Comparison of ENCODE assay signal across 18 cellular contexts in the genomic region with DNA sequence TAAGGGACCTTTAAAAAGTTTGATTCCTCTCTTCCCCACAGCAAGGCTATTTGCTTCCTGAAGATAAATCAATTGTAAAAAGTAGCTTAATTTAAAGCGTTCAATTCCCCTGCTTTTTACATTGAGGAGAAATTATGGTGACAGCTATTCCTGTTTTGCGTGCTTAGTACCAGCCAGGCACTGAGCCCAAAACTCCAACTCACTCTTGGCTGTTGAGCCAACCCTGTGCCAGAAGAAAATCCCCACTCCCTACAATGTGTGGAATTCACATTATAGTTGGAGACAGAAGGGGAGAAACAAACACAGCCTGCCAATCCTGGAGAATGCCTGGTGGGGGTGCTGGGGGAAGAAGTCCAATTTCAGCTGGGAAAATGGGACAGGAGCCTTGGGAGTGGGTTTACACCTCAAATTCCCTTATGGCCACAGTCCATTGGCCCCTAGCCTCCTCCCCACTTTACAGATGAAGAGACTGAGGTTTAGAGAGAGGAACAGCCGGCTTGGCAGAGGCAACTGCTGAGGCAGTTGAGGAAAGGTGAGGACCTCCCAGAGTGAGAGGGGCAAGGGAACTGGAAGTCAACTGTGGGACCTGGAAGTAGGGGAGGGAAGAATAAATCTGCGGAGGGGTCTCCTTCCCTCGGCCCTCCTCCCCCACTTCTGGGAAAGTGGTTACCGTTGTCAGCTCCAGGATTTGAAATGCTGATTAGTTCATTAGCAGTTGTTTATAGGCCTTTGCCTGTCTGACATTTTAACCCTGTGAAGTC. TPM values are rescaled to one million over a fixed set of nuclear protein-coding genes. Genes with fewer than 3 reads are reported as not detected.
A peak's percentile ranks its signal among the peaks of the same experiment; 100 is the strongest.
DNase-seq lines count a peak whose midpoint lies in the region; ATAC-seq, FAIRE-seq and TF ChIP-seq lines count a peak whose summit lies in the region.
"Had no signal": no experiment of that assay in that cellular context is flagged by ENCODE, and none has a peak within 500 bp of the region (broad histone marks: within the 10 kb centered on the region; RNA-seq: fewer than 3 reads in every experiment).

No MANE protein-coding gene starts in this region.

- TF ChIP-seq CTCF in Panc1 (IDR thresholded peaks at IDR 0.05) (no peak), fibroblast of pulmonary artery (IDR thresholded peaks at IDR 0.05; ENCODE audit: low read length, missing control alignments) (no peak), parathyroid adenoma (IDR thresholded peaks at IDR 0.05) (no peak)

- CTCF ChIA-PET in Panc1 (lab: Charles Lee): no interaction called here

- H3K79me2 ChIP-seq in parathyroid adenoma: peaks cover 75% of the 10 kb centered on the region

- 0 out of 2 replicates have a peak overlapping the region, but pooled peaks have one; percentile 12 for H3K27ac ChIP-seq in Panc1 (ENCODE audit: low read length)
- peak overlapping the region; percentile 87 for H3K27ac ChIP-seq in parathyroid adenoma
- H3K27ac ChIP-seq: C4-2B had no signal

- no peaks in the 10 kb centered on the region for H3K9me3 ChIP-seq in Panc1 (ENCODE audit: control insufficient read depth, insufficient read depth, low read depth, low read length)
- no peaks in the 10 kb centered on the region for H3K9me3 ChIP-seq in parathyroid adenoma (ENCODE audit: control insufficient read depth, low read length)
- H3K9me3 ChIP-seq: HAP-1 had no signal

- no peak; the same call in 1 of the 2 replicates for ATAC-seq in Panc1
- ATAC-seq in HG03196 (IDR thresholded peaks at IDR 0.05; ENCODE audit: unreplicated experiment): no peak

- no peak overlapping the region for H2AFZ ChIP-seq in parathyroid adenoma

- no TSS peak for BruUV-seq in Panc1 (replicated peaks; lab: Mats Ljungman, UMichigan)

- H3K4me3 ChIP-seq in Panc1 (ENCODE audit: low read depth in 2 of 2, low read length in 2 of 2) (no peak overlapping the region), fibroblast of pulmonary artery (replicated peaks; ENCODE audit: low read depth, low read length) (no peak overlapping the region), parathyroid adenoma (ENCODE audit: low read depth, low read length) (no peak overlapping the region)
- H3K4me3 ChIP-seq: HAP-1 had no signal

- H3K36me3 ChIP-seq in Panc1 (ENCODE audit: control insufficient read depth, insufficient read depth, low read length): no peaks in the 10 kb centered on the region
- no peaks in the 10 kb centered on the region for H3K36me3 ChIP-seq in parathyroid adenoma (ENCODE audit: control insufficient read depth, insufficient read depth, low read length)
- H3K36me3 ChIP-seq: HAP-1 had no signal

- in situ Hi-C loops in Panc1 (cut with HindIII; ENCODE audit: low pct_unique_long_range_greater_than_20kb, low sequenced_read_pairs): no loop called here

- POLR2A ChIA-PET in Panc1 (lab: Charles Lee): interaction anchor here (0.5 kb wide), 1 partner anchor 108 kb away, joined by 3 read pairs; no protein-coding TSS in a partner anchor

- FAIRE-seq in urothelium cell line (lab: Jason Lieb, UNC): no peak

- H3K27me3 ChIP-seq in Panc1 (ENCODE audit: control insufficient read depth, insufficient read depth, low read length) (no peaks in the 10 kb centered on the region), parathyroid adenoma (ENCODE audit: control insufficient read depth, insufficient read depth, low read length) (no peaks in the 10 kb centered on the region)

- intact Hi-C loops in Panc1 (cut with micrococcal nuclease; ENCODE audit: unreplicated experiment): no loop called here

- DNase-seq in EH (ENCODE audit: low read depth) (peak; percentile 47), Panc1 (ENCODE audit: low read depth, low spot score) (no peak), fibroblast of pulmonary artery (ENCODE audit: low read depth) (peak; percentile 15), urothelium cell line (ENCODE audit: low spot score) (no peak), DMS153 (lab: John Stamatoyannopoulos, UW) (no peak)
- no peak for DNase-seq in stimulated activated CD4-positive, alpha-beta T cell treated with anti-CD3 and anti-CD28 coated beads, Interleukin-4, amount 100 ng/mL, for 4 hours
- DNase-seq: activated CD4-positive, alpha-beta T cell treated with anti-CD3 and anti-CD28 coated beads for 4 hours; activated effector memory CD4-positive, alpha-beta T cell treated with Interleukin-2 at 50 U/mL for 16 hours; cerebellar nuclear complex; foreskin fibroblast; NCI-H2081; T-helper 1 cell had no signal

- peak overlapping the region; percentile 18 for H3K4me2 ChIP-seq in parathyroid adenoma (ENCODE audit: low read length)

- H3K4me1 ChIP-seq in Panc1 (ENCODE audit: control insufficient read depth, insufficient read depth, low read length) (peaks cover 10% of the 10 kb centered on the region), parathyroid adenoma (peaks cover 46% of the 10 kb centered on the region)

- H3K9ac ChIP-seq in parathyroid adenoma: no peak overlapping the region

RNA-seq across cellular contexts. Expression of gene CDH1, which starts 26.1 kb away (rescaled TPM):
- total RNA-seq in Panc1 (2021; ENCODE audit: unreplicated experiment): 65.8 TPM
- 9.5 TPM for polyA plus RNA-seq in Panc1 (2012; ENCODE audit: insufficient read length)
- total RNA-seq: OCI-LY7 had no signal
- polyA plus RNA-seq: IgD-negative memory B cell had no signal

Comparison
In these comparisons a context has a peak if more than half of its experiments do, and no peak if none do; other contexts are left out.
1. DNase-seq: peak in EH (single experiment) and fibroblast of pulmonary artery (single experiment); none in Panc1 (single experiment), urothelium cell line (single experiment), DMS153 (single experiment) and stimulated activated CD4-positive, alpha-beta T cell treated with anti-CD3 and anti-CD28 coated beads, Interleukin-4, amount 100 ng/mL, for 4 hours (0 of 2).